In the genomic region with DNA sequence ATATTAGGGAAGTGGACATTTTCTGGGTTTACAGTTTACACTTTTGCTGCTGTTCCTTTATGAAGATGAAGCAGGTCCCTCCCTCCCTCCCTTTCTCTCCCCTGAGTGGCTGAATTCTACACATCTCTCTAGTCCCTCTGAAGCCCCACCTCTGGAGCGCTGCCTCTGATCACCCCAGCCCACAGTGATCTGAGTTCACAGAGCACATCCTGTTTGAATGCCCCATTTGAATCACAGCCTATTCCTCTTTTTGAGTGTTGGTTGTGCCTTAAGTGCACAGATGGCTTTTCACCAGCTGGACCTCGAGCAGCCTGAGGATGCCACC, we compare ENCODE assay signal across 2 cellular contexts.
TF ChIP-seq lines count a peak whose summit lies in the region.

No MANE protein-coding gene starts in this region.

TF ChIP-seq in IMR-90, 13 proteins besides CTCF, POLR2A, EP300 and RAD21 (continued from another document):
- TF ChIP-seq SMC3 (IDR thresholded peaks at IDR 0.05; ENCODE audit: low read depth, low read length), result no peak
- no peak for TF ChIP-seq FOS (IDR thresholded peaks at IDR 0.05; ENCODE audit: low read depth, low read length)
- TF ChIP-seq NFE2L2 (IDR thresholded peaks at IDR 0.05; ENCODE audit: low read depth, low read length), result no peak
- TF ChIP-seq RCOR1 (IDR thresholded peaks at IDR 0.05; ENCODE audit: insufficient replicate concordance, low read length), result no peak
- no peak for TF ChIP-seq CHD1 (IDR thresholded peaks at IDR 0.05; ENCODE audit: low read depth, low read length)
- TF ChIP-seq, protein P1, sequence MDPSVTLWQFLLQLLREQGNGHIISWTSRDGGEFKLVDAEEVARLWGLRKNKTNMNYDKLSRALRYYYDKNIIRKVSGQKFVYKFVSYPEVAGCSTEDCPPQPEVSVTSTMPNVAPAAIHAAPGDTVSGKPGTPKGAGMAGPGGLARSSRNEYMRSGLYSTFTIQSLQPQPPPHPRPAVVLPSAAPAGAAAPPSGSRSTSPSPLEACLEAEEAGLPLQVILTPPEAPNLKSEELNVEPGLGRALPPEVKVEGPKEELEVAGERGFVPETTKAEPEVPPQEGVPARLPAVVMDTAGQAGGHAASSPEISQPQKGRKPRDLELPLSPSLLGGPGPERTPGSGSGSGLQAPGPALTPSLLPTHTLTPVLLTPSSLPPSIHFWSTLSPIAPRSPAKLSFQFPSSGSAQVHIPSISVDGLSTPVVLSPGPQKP (IDR thresholded peaks at IDR 0.05; ENCODE audit: borderline replicate concordance, low read depth, low read length), result no peak
- no peak for TF ChIP-seq BHLHE40 (IDR thresholded peaks at IDR 0.05; ENCODE audit: low read depth, low read length)
- TF ChIP-seq MXI1 (IDR thresholded peaks at IDR 0.05; ENCODE audit: borderline replicate concordance, low read depth, low read length), result no peak
- no peak for TF ChIP-seq RFX5 (IDR thresholded peaks at IDR 0.05; ENCODE audit: low read depth, low read length)
- no peak for TF ChIP-seq MAFK (IDR thresholded peaks at IDR 0.05; ENCODE audit: low read depth, low read length)
- no peak for TF ChIP-seq MAZ (IDR thresholded peaks at IDR 0.05; ENCODE audit: borderline replicate concordance, low read depth, low read length)
- TF ChIP-seq CEBPB (IDR thresholded peaks at IDR 0.05; ENCODE audit: low read depth, low read length), result no peak
TF ChIP-seq in IMR-90: peak in this region for 0.

TF ChIP-seq in HepG2, 621 proteins besides CTCF, POLR2A, EP300 and RAD21 (continued from another document and continues in another):
- TF ChIP-seq, protein P2, sequence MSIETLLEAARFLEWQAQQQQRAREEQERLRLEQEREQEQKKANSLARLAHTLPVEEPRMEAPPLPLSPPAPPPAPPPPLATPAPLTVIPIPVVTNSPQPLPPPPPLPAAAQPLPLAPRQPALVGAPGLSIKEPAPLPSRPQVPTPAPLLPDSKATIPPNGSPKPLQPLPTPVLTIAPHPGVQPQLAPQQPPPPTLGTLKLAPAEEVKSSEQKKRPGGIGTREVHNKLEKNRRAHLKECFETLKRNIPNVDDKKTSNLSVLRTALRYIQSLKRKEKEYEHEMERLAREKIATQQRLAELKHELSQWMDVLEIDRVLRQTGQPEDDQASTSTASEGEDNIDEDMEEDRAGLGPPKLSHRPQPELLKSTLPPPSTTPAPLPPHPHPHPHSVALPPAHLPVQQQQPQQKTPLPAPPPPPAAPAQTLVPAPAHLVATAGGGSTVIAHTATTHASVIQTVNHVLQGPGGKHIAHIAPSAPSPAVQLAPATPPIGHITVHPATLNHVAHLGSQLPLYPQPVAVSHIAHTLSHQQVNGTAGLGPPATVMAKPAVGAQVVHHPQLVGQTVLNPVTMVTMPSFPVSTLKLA (IDR thresholded peaks at IDR 0.05), result no peak
- TF ChIP-seq ZNF34 (CRISPR knock-in tag; IDR thresholded peaks at IDR 0.05; ENCODE audit: borderline replicate concordance), result no peak
- no peak for TF ChIP-seq ZNF724P (CRISPR knock-in tag; IDR thresholded peaks at IDR 0.05; ENCODE audit: borderline replicate concordance)
- TF ChIP-seq KMT2B (CRISPR knock-in tag; IDR thresholded peaks at IDR 0.05), result no peak
- TF ChIP-seq, protein P3, sequence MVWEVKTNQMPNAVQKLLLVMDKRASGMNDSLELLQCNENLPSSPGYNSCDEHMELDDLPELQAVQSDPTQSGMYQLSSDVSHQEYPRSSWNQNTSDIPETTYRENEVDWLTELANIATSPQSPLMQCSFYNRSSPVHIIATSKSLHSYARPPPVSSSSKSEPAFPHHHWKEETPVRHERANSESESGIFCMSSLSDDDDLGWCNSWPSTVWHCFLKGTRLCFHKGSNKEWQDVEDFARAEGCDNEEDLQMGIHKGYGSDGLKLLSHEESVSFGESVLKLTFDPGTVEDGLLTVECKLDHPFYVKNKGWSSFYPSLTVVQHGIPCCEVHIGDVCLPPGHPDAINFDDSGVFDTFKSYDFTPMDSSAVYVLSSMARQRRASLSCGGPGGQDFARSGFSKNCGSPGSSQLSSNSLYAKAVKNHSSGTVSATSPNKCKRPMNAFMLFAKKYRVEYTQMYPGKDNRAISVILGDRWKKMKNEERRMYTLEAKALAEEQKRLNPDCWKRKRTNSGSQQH (CRISPR knock-in tag; IDR thresholded peaks at IDR 0.05; ENCODE audit: low read depth), result no peak
- TF ChIP-seq PRPF4 (IDR thresholded peaks at IDR 0.05; ENCODE audit: low read depth, low read length, poor library complexity, severe bottlenecking), result no peak
- TF ChIP-seq CERS6 (CRISPR knock-in tag; IDR thresholded peaks at IDR 0.05), result no peak
- peak; percentile 56 for TF ChIP-seq TCF7 (IDR thresholded peaks at IDR 0.05; ENCODE audit: low read depth)
- TF ChIP-seq, protein P4, sequence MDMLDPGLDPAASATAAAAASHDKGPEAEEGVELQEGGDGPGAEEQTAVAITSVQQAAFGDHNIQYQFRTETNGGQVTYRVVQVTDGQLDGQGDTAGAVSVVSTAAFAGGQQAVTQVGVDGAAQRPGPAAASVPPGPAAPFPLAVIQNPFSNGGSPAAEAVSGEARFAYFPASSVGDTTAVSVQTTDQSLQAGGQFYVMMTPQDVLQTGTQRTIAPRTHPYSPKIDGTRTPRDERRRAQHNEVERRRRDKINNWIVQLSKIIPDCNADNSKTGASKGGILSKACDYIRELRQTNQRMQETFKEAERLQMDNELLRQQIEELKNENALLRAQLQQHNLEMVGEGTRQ (IDR thresholded peaks at IDR 0.05; ENCODE audit: low read depth, low read length), result no peak
- TF ChIP-seq, protein P4 (CRISPR knock-in tag; IDR thresholded peaks at IDR 0.05; ENCODE audit: borderline replicate concordance), result no peak
- TF ChIP-seq, protein P5, sequence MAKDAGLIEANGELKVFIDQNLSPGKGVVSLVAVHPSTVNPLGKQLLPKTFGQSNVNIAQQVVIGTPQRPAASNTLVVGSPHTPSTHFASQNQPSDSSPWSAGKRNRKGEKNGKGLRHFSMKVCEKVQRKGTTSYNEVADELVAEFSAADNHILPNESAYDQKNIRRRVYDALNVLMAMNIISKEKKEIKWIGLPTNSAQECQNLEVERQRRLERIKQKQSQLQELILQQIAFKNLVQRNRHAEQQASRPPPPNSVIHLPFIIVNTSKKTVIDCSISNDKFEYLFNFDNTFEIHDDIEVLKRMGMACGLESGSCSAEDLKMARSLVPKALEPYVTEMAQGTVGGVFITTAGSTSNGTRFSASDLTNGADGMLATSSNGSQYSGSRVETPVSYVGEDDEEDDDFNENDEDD (CRISPR knock-in tag; IDR thresholded peaks at IDR 0.05; ENCODE audit: borderline replicate concordance), result no peak
- TF ChIP-seq ZNF740 (CRISPR knock-in tag; IDR thresholded peaks at IDR 0.05), result no peak
- TF ChIP-seq MYNN (CRISPR knock-in tag; IDR thresholded peaks at IDR 0.05; ENCODE audit: low read depth), result no peak
- TF ChIP-seq ETV5 (CRISPR knock-in tag; IDR thresholded peaks at IDR 0.05; ENCODE audit: borderline replicate concordance), result peak; percentile 85
- no peak for TF ChIP-seq KAT8 (CRISPR knock-in tag; IDR thresholded peaks at IDR 0.05)
- no peak for TF ChIP-seq ZNF557 (CRISPR knock-in tag; IDR thresholded peaks at IDR 0.05)
- TF ChIP-seq GZF1 (CRISPR knock-in tag; IDR thresholded peaks at IDR 0.05), result no peak
- no peak for TF ChIP-seq ZNF615 (CRISPR knock-in tag; IDR thresholded peaks at IDR 0.05; ENCODE audit: borderline replicate concordance)
- TF ChIP-seq FOXJ3 (CRISPR knock-in tag; IDR thresholded peaks at IDR 0.05; ENCODE audit: borderline replicate concordance), result no peak
- TF ChIP-seq SALL1 (CRISPR knock-in tag; IDR thresholded peaks at IDR 0.05), result no peak
- TF ChIP-seq RXRB (CRISPR knock-in tag; IDR thresholded peaks at IDR 0.05; ENCODE audit: borderline replicate concordance), result peak; percentile 52; the same call in 1 of the 2 replicates
- TF ChIP-seq SMC3 (IDR thresholded peaks at IDR 0.05; ENCODE audit: low read length), result no peak
- TF ChIP-seq ZNF713 (CRISPR knock-in tag; IDR thresholded peaks at IDR 0.05), result no peak
- no peak for TF ChIP-seq SNAPC4 (CRISPR knock-in tag; IDR thresholded peaks at IDR 0.05)
- no peak for TF ChIP-seq ZBTB1 (CRISPR knock-in tag; IDR thresholded peaks at IDR 0.05; ENCODE audit: borderline replicate concordance)
- no peak for TF ChIP-seq HMG20A (CRISPR knock-in tag; IDR thresholded peaks at IDR 0.05; ENCODE audit: borderline replicate concordance)
- peak; percentile 58 for TF ChIP-seq TAF1 (CRISPR knock-in tag; IDR thresholded peaks at IDR 0.05)
- TF ChIP-seq TAF15 (IDR thresholded peaks at IDR 0.05; ENCODE audit: low read depth, low read length, poor library complexity, severe bottlenecking), result no peak
- TF ChIP-seq, protein P6, sequence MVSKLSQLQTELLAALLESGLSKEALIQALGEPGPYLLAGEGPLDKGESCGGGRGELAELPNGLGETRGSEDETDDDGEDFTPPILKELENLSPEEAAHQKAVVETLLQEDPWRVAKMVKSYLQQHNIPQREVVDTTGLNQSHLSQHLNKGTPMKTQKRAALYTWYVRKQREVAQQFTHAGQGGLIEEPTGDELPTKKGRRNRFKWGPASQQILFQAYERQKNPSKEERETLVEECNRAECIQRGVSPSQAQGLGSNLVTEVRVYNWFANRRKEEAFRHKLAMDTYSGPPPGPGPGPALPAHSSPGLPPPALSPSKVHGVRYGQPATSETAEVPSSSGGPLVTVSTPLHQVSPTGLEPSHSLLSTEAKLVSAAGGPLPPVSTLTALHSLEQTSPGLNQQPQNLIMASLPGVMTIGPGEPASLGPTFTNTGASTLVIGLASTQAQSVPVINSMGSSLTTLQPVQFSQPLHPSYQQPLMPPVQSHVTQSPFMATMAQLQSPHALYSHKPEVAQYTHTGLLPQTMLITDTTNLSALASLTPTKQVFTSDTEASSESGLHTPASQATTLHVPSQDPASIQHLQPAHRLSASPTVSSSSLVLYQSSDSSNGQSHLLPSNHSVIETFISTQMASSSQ (IDR thresholded peaks at IDR 0.05; ENCODE audit: low read depth), result no peak
- TF ChIP-seq, protein P6 (CRISPR knock-in tag; IDR thresholded peaks at IDR 0.05; ENCODE audit: borderline replicate concordance), result no peak
- no peak for TF ChIP-seq NBN (conservative IDR thresholded peaks at IDR 0.05)
- no peak for TF ChIP-seq TBX3 (IDR thresholded peaks at IDR 0.05; ENCODE audit: borderline replicate concordance)
